In the genomic region with DNA sequence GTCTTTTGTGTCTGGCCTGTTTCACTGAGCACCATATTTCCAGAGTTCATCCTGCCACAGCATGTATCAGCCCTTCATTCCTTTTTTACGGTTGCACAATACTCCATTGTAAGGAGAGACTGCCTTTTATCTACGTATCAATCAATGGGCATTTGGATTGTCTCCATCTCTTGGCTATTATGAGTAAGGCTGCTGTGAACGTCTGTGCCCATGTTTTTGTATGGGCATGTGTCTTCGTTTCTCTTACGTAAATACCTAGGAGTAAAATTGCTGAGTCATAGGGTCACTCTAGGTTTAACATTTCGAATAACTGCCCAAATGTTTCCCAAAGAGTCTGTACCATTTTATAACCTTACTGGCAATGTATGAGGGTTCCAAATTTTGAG, we compare ENCODE assay signal across 22 cellular contexts.
DNase-seq lines count a peak whose midpoint lies in the region; ATAC-seq, FAIRE-seq and TF ChIP-seq lines count a peak whose summit lies in the region.
"Had no signal": no experiment of that assay in that cellular context is flagged by ENCODE, and none has a peak within 500 bp of the region (broad histone marks: within the 10 kb centered on the region; RNA-seq: fewer than 3 reads in every experiment).

No MANE protein-coding gene starts in this region.

- CTCF ChIA-PET in A549 (lab: Yijun Ruan, JAX), result no interaction called here

- no peak overlapping the region for H3K4me3 Mint-ChIP-seq in T-helper 17 cell
- H3K4me3 Mint-ChIP-seq: activated T-cell treated with anti-CD3 and anti-CD28 coated beads, Interleukin-2, amount 50 U/mL, for 4 hours; IgD-negative memory B cell; stimulated activated naive B cell treated with anti-CD40 and anti-IgM and Interleukin-4, amounts not matched to agents 10 μg/mL and 1 μg/mL and 100 μg/mL, for 72 hours had no signal

- no peaks in the 10 kb centered on the region for H3K9me3 ChIP-seq in A549
- H3K9me3 ChIP-seq in adipocyte (ENCODE audit: control insufficient read depth, low read length), result peaks cover 2% of the 10 kb centered on the region
- no peaks in the 10 kb centered on the region for H3K9me3 ChIP-seq in T-helper 17 cell (ENCODE audit: control insufficient read depth, low read length, poor library complexity, severe bottlenecking)
- H3K9me3 ChIP-seq: right lobe of liver had no signal

- peaks cover 11% of the 10 kb centered on the region; the same call in 2 of the 3 replicates for H3K4me1 ChIP-seq in A549
- H3K4me1 ChIP-seq in adipocyte (ENCODE audit: control insufficient read depth, insufficient read depth, low read length), result peaks cover 3% of the 10 kb centered on the region
- H3K4me1 ChIP-seq: right lobe of liver had no signal

- DNase-seq in A549 (ENCODE audit: low read depth in 1 of 2, low spot score in 1 of 2) (peak in 1 of 2 experiments; percentile 60), HT-29 (ENCODE audit: low spot score) (peak; percentile 11), adipocyte (ENCODE audit: low read depth) (peak; percentile 79), fibroblast of villous mesenchyme (ENCODE audit: low read depth) (peak; percentile 85), NCI-H2081 treated with DMSO at 0.1 percent for 48 hours (lab: John Stamatoyannopoulos, UW) (no peak), T-helper 17 cell (no peak), iPS-NIHi11 (ENCODE audit: low spot score) (no peak)
- DNase-seq: activated CD4-positive, alpha-beta T cell treated with anti-CD3 and anti-CD28 coated beads for 48 hours; activated T-cell treated with anti-CD3 and anti-CD28 coated beads, Interleukin-2, amount 50 U/mL, for 4 hours; NCI-H1694; NCI-H526 treated with DMSO at 0.1 percent for 48 hours; right lobe of liver; RPMI8226; stimulated activated naive B cell treated with anti-CD40 and anti-IgM and Interleukin-4, amounts not matched to agents 10 μg/mL and 1 μg/mL and 100 μg/mL, for 72 hours; T-helper 2 cell had no signal

- peak overlapping the region; percentile 20; the same call in 2 of the 3 replicates for H3K4me2 ChIP-seq in A549

- whole genome bisulfite sequencing in A549 (ENCODE audit: missing lambda C conversion rate), result 54% methylated on average over 6 of the region's 6 CpGs

- peak; percentile 61 for FAIRE-seq in A549 (lab: Jason Lieb, UNC)
- FAIRE-seq: D721Med, frontal cortex, islet of Langerhans, urothelium cell line had no signal

- no peaks in the 10 kb centered on the region for H3K36me3 Mint-ChIP-seq in T-helper 17 cell (ENCODE audit: low read depth)
- H3K36me3 Mint-ChIP-seq: IgD-negative memory B cell; stimulated activated naive B cell treated with anti-CD40 and anti-IgM and Interleukin-4, amounts not matched to agents 10 μg/mL and 1 μg/mL and 100 μg/mL, for 72 hours had no signal

- TF ChIP-seq POLR2A in A549 (IDR thresholded peaks at IDR 0.05; ENCODE audit: low read length), result no peak

- ATAC-seq in A549 (no peak), T-helper 17 cell (no peak), HG02852 (IDR thresholded peaks at IDR 0.05; ENCODE audit: unreplicated experiment) (no peak)
- ATAC-seq: activated T-cell treated with anti-CD3 and anti-CD28 coated beads, Interleukin-2, amount 50 U/mL, for 4 hours; stimulated activated naive B cell treated with anti-CD40 and anti-IgM and Interleukin-4, amounts not matched to agents 10 μg/mL and 1 μg/mL and 100 μg/mL, for 72 hours had no signal

- POLR2A ChIA-PET in A549 (lab: Yijun Ruan, JAX), result no interaction called here

- H3K4me3 ChIP-seq in A549 (no peak overlapping the region), adipocyte (ENCODE audit: low read length) (no peak overlapping the region), fibroblast of villous mesenchyme (ENCODE audit: low read depth, low read length) (no peak overlapping the region)
- H3K4me3 ChIP-seq: coronary artery, right lobe of liver had no signal

- no peak for TF ChIP-seq RAD21 in A549 (conservative IDR thresholded peaks at IDR 0.05 in 1 of 2, IDR thresholded peaks at IDR 0.05 in 1 of 2)

- peaks cover 27% of the 10 kb centered on the region for H3K27me3 Mint-ChIP-seq in T-helper 17 cell

- H3K9ac ChIP-seq in adipocyte (ENCODE audit: low read length), result no peak overlapping the region

- H3K27ac ChIP-seq in A549, result peak overlapping the region; percentile 52 to 70; a peak in 5 of 6 replicates
- H3K27ac ChIP-seq: coronary artery, right lobe of liver had no signal

- H3K27me3 ChIP-seq in adipocyte (replicated peaks; ENCODE audit: control insufficient read depth, insufficient read depth, low read length), result peaks cover 48% of the 10 kb centered on the region
- H3K27me3 ChIP-seq: right lobe of liver had no signal

- H3K27ac Mint-ChIP-seq in T-helper 17 cell, result no peak overlapping the region
- H3K27ac Mint-ChIP-seq: IgD-negative memory B cell; stimulated activated naive B cell treated with anti-CD40 and anti-IgM and Interleukin-4, amounts not matched to agents 10 μg/mL and 1 μg/mL and 100 μg/mL, for 72 hours had no signal

- TF ChIP-seq CTCF in A549 (IDR thresholded peaks at IDR 0.05) (no peak), fibroblast of villous mesenchyme (IDR thresholded peaks at IDR 0.05; ENCODE audit: insufficient read depth, low read depth, low read length) (no peak)

- no peak; a peak in 1 of 5 replicates for TF ChIP-seq EP300 in A549 (IDR thresholded peaks at IDR 0.05)

- no peaks in the 10 kb centered on the region for H3K36me3 ChIP-seq in adipocyte (ENCODE audit: control insufficient read depth, insufficient read depth, low read length, severe bottlenecking)
- H3K36me3 ChIP-seq: right lobe of liver had no signal

- H3K4me1 Mint-ChIP-seq in T-helper 17 cell, result no peaks in the 10 kb centered on the region
- H3K4me1 Mint-ChIP-seq: stimulated activated naive B cell treated with anti-CD40 and anti-IgM and Interleukin-4, amounts not matched to agents 10 μg/mL and 1 μg/mL and 100 μg/mL, for 72 hours had no signal

TF ChIP-seq in A549, 52 proteins besides CTCF, POLR2A, EP300 and RAD21:
- TF ChIP-seq FOSB (CRISPR knock-in tag; IDR thresholded peaks at IDR 0.05), result no peak
- TF ChIP-seq SREBF2 (IDR thresholded peaks at IDR 0.05), result no peak
- peak; percentile 98 for TF ChIP-seq NFE2L2 (conservative IDR thresholded peaks at IDR 0.05; ENCODE audit: low read length)
- no peak for TF ChIP-seq FOSL2 (IDR thresholded peaks at IDR 0.05)
- peak; percentile 42 for TF ChIP-seq FOSL2 (CRISPR knock-in tag; IDR thresholded peaks at IDR 0.05)
- no peak for TF ChIP-seq MAZ (IDR thresholded peaks at IDR 0.05; ENCODE audit: borderline replicate concordance, low read depth, low read length)
- TF ChIP-seq, protein P1, sequence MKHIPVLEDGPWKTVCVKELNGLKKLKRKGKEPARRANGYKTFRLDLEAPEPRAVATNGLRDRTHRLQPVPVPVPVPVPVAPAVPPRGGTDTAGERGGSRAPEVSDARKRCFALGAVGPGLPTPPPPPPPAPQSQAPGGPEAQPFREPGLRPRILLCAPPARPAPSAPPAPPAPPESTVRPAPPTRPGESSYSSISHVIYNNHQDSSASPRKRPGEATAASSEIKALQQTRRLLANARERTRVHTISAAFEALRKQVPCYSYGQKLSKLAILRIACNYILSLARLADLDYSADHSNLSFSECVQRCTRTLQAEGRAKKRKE (CRISPR knock-in tag; IDR thresholded peaks at IDR 0.05; ENCODE audit: low read depth), result no peak
- TF ChIP-seq MAFK (IDR thresholded peaks at IDR 0.05; ENCODE audit: partially characterized antibody), result peak; percentile 99
- no peak for TF ChIP-seq NR3C1 (IDR thresholded peaks at IDR 0.05)
- peak; percentile 11 to 21; a peak in 2 of 4 replicates for TF ChIP-seq CEBPB (IDR thresholded peaks at IDR 0.05)

Comparison
In these comparisons a context has a peak if more than half of its experiments do, and no peak if none do; other contexts are left out.
1. DNase-seq: peak in HT-29 (single experiment), adipocyte (single experiment) and fibroblast of villous mesenchyme (single experiment); none in NCI-H2081 treated with DMSO at 0.1 percent for 48 hours (single experiment), T-helper 17 cell (0 of 3) and iPS-NIHi11 (single experiment).